In genomic region chr10:48364659-48365405, GRCh38 we compare ENCODE assay signal across 11 cellular contexts. TPM values are rescaled to one million over a fixed set of nuclear protein-coding genes. Genes with fewer than 3 reads are reported as not detected.
A peak's percentile ranks its signal among the peaks of the same experiment; 100 is the strongest.
DNase-seq lines count a peak whose midpoint lies in the region; ATAC-seq, FAIRE-seq and TF ChIP-seq lines count a peak whose summit lies in the region.
"Had no signal": no experiment of that assay in that cellular context is flagged by ENCODE, and none has a peak within 500 bp of the region (broad histone marks: within the 10 kb centered on the region; RNA-seq: fewer than 3 reads in every experiment).

No MANE protein-coding gene starts in this region.

- WGBS in H9 (ENCODE audit: extremely low coverage, insufficient read length, low lambda C conversion rate): no CpG with 5 or more reads among the region's 3 CpGs

- peak; percentile 14 for DNase-seq in AG09319 (ENCODE audit: extremely low read depth, low read depth)
- peak; percentile 96 for DNase-seq in LNCaP clone FGC (ENCODE audit: low read depth)
- DNase-seq in H9: no peak
- no peak for DNase-seq in activated naive CD4-positive, alpha-beta T cell treated with Interleukin-2 at 50 U/mL for 16 hours
- DNase-seq in effector memory CD8-positive, alpha-beta T cell: no peak
- no peak for DNase-seq in SHP77 treated with DMSO at 0.1 percent for 48 hours (lab: John Stamatoyannopoulos, UW)
- DNase-seq: CD4-positive, alpha-beta memory T cell; testis had no signal

- H3K9me3 ChIP-seq in H9 (ENCODE audit: control insufficient read depth, low read depth, low read length): no peaks in the 10 kb centered on the region
- H3K9me3 ChIP-seq: testis had no signal

- no peak overlapping the region for H2BK5ac ChIP-seq in H9 (ENCODE audit: insufficient read length, low read length)

- no peaks in the 10 kb centered on the region for H3K23me2 ChIP-seq in H9 (ENCODE audit: insufficient read length, low read depth, low read length, poor library complexity, severe bottlenecking)

- H3K4ac ChIP-seq in H9 (ENCODE audit: low read depth, low read length): no peak overlapping the region

- H3K27me3 Mint-ChIP-seq in H9 (ENCODE audit: low read depth): no peaks in the 10 kb centered on the region; the same call in 1 of the 2 replicates
- no peaks in the 10 kb centered on the region for H3K27me3 Mint-ChIP-seq in effector memory CD8-positive, alpha-beta T cell
- H3K27me3 Mint-ChIP-seq: CD4-positive, alpha-beta memory T cell had no signal

- H3K9ac ChIP-seq in H9 (ENCODE audit: extremely low read depth, insufficient read length, low read length): no peak overlapping the region

- no peak overlapping the region for H4K8ac ChIP-seq in H9 (replicated peaks; ENCODE audit: insufficient read length, low read depth, low read length)

- peaks cover 2% of the 10 kb centered on the region for H3K79me1 ChIP-seq in H9 (ENCODE audit: insufficient read depth, low read depth, low read length, poor library complexity, severe bottlenecking)

- H2BK12ac ChIP-seq in H9 (ENCODE audit: insufficient read length, low read depth, low read length): no peak overlapping the region

- H3K14ac ChIP-seq in H9 (ENCODE audit: insufficient read depth, low read length): no peak overlapping the region

- H3K4me3 ChIP-seq in LNCaP clone FGC (ENCODE audit: low read depth, low read length): no peak overlapping the region
- H3K4me3 ChIP-seq: testis had no signal

- H3K9me3 Mint-ChIP-seq in H9: no peaks in the 10 kb centered on the region
- H3K9me3 Mint-ChIP-seq in effector memory CD8-positive, alpha-beta T cell: no peaks in the 10 kb centered on the region
- H3K9me3 Mint-ChIP-seq: activated T-helper 1 cell treated with anti-CD3 and anti-CD28 coated beads, Interleukin-12 subunit alpha, Interleukin-12 subunit beta, Interleukin-2, Interleukin-4 antibody, amounts not matched to agents 30 ng/mL and 10 ng/mL and 1 ng/mL, durations not matched to agents 14 hours and 24 hours and 36 hours; CD4-positive, alpha-beta memory T cell had no signal

- H3T11ph ChIP-seq in H9 (ENCODE audit: low read length): no peak overlapping the region

- H3K23ac ChIP-seq in H9 (ENCODE audit: insufficient read length, low read depth, low read length): no peak overlapping the region

- peak; percentile 93 for FAIRE-seq in islet of Langerhans (lab: Jason Lieb, UNC)

- H3K79me2 ChIP-seq in H9 (ENCODE audit: insufficient read depth, low read length): peaks cover 5% of the 10 kb centered on the region; the same call in 1 of the 2 replicates

- no peak for ATAC-seq in effector memory CD8-positive, alpha-beta T cell (replicated peaks)

- H2BK20ac ChIP-seq in H9 (ENCODE audit: low read depth, low read length, poor library complexity, severe bottlenecking): no peak overlapping the region

- no peak overlapping the region for H3K4me2 ChIP-seq in H9 (ENCODE audit: insufficient read depth, insufficient read length, low read length)

- no peak overlapping the region for H3K4me3 Mint-ChIP-seq in H9
- H3K4me3 Mint-ChIP-seq in effector memory CD8-positive, alpha-beta T cell: no peak overlapping the region
- H3K4me3 Mint-ChIP-seq: activated T-helper 1 cell treated with anti-CD3 and anti-CD28 coated beads, Interleukin-12 subunit alpha, Interleukin-12 subunit beta, Interleukin-2, Interleukin-4 antibody, amounts not matched to agents 30 ng/mL and 10 ng/mL and 1 ng/mL, durations not matched to agents 14 hours and 24 hours and 36 hours; CD4-positive, alpha-beta memory T cell had no signal

- H2BK15ac ChIP-seq in H9 (ENCODE audit: low read depth, low read length): no peak overlapping the region

- H3K18ac ChIP-seq in H9 (ENCODE audit: insufficient read length, low read depth, low read length): no peak overlapping the region

- H4K20me1 ChIP-seq in H9 (ENCODE audit: control insufficient read depth, insufficient read depth, insufficient read length): no peaks in the 10 kb centered on the region

- H3K4me1 ChIP-seq in H9 (ENCODE audit: insufficient read depth, low read length): no peaks in the 10 kb centered on the region

- no peaks in the 10 kb centered on the region for H3K27me3 ChIP-seq in H9 (ENCODE audit: insufficient read depth, low read length)
- H3K27me3 ChIP-seq: testis had no signal

- no peak overlapping the region for H2AK5ac ChIP-seq in H9 (ENCODE audit: insufficient read length, low read length)

- H3K56ac ChIP-seq in H9 (ENCODE audit: insufficient read length, low read depth, low read length): no peak overlapping the region

- H4K5ac ChIP-seq in H9 (ENCODE audit: insufficient read length, low read depth, low read length): no peak overlapping the region

- H3K27ac ChIP-seq in VCaP (peak overlapping the region; percentile 23; the same call in 1 of the 2 replicates), H9 (ENCODE audit: insufficient read length, low read depth, low read length) (no peak overlapping the region)
- H3K27ac ChIP-seq: testis had no signal

- TF ChIP-seq CTCF in AG09319 (IDR thresholded peaks at IDR 0.05; ENCODE audit: low read depth, low read length) (no peak), LNCaP clone FGC (IDR thresholded peaks at IDR 0.05; ENCODE audit: control insufficient read depth, extremely low read depth, insufficient read depth) (no peak), VCaP (conservative IDR thresholded peaks at IDR 0.05) (no peak), H9 (conservative IDR thresholded peaks at IDR 0.05) (no peak)

- H3K36me3 Mint-ChIP-seq in H9 (ENCODE audit: insufficient read depth in 1 of 3, low read depth in 3 of 3): no peaks in the 10 kb centered on the region
- no peaks in the 10 kb centered on the region for H3K36me3 Mint-ChIP-seq in effector memory CD8-positive, alpha-beta T cell (ENCODE audit: insufficient read depth)
- H3K36me3 Mint-ChIP-seq: CD4-positive, alpha-beta memory T cell had no signal

- no peak overlapping the region for H2AFZ ChIP-seq in H9 (ENCODE audit: low read length)

- no peak overlapping the region for H4K91ac ChIP-seq in H9 (ENCODE audit: insufficient read length, low read depth, low read length)

- H2BK120ac ChIP-seq in H9 (ENCODE audit: low read depth, low read length, poor library complexity, severe bottlenecking): no peak overlapping the region

- peaks cover 6 to 15% of the 10 kb centered on the region in 2 experiments for H3K4me1 Mint-ChIP-seq in H9
- H3K4me1 Mint-ChIP-seq in effector memory CD8-positive, alpha-beta T cell (ENCODE audit: low read depth in 2 of 2): peaks cover 3 to 12% of the 10 kb centered on the region in 2 donors

- no peak overlapping the region; a peak in 1 of 7 replicates for H3K27ac Mint-ChIP-seq in H9
- H3K27ac Mint-ChIP-seq in effector memory CD8-positive, alpha-beta T cell: no peak overlapping the region
- H3K27ac Mint-ChIP-seq: activated T-helper 1 cell treated with anti-CD3 and anti-CD28 coated beads, Interleukin-12 subunit alpha, Interleukin-12 subunit beta, Interleukin-2, Interleukin-4 antibody, amounts not matched to agents 30 ng/mL and 10 ng/mL and 1 ng/mL, durations not matched to agents 14 hours and 24 hours and 36 hours; CD4-positive, alpha-beta memory T cell had no signal

RNA-seq across cellular contexts. Expression of gene MAPK8, which starts 58.4 kb away (rescaled TPM):
- 52.0 and 56.3 TPM in 2 replicates for total RNA-seq in H9 (2021)

Comparison
In these comparisons a context has a peak if more than half of its experiments do, and no peak if none do; other contexts are left out.
1. DNase-seq: peak in AG09319 (single experiment) and LNCaP clone FGC (single experiment); none in H9 (single experiment), activated naive CD4-positive, alpha-beta T cell treated with Interleukin-2 at 50 U/mL for 16 hours (single experiment), effector memory CD8-positive, alpha-beta T cell (0 of 3) and SHP77 treated with DMSO at 0.1 percent for 48 hours (single experiment).